Comparison of ENCODE assay signal across 1 cellular context in genomic region chr20:33415948-33416347, GRCh38.
TF ChIP-seq lines count a peak whose summit lies in the region.

No MANE protein-coding gene starts in this region.

TF ChIP-seq in GM12878, 131 proteins besides CTCF, POLR2A, EP300 and RAD21 (continued from another document):
- TF ChIP-seq, protein P1, sequence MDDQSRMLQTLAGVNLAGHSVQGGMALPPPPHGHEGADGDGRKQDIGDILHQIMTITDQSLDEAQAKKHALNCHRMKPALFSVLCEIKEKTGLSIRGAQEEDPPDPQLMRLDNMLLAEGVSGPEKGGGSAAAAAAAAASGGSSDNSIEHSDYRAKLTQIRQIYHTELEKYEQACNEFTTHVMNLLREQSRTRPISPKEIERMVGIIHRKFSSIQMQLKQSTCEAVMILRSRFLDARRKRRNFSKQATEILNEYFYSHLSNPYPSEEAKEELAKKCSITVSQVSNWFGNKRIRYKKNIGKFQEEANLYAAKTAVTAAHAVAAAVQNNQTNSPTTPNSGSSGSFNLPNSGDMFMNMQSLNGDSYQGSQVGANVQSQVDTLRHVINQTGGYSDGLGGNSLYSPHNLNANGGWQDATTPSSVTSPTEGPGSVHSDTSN (IDR thresholded peaks at IDR 0.05; ENCODE audit: insufficient replicate concordance, low read depth, low read length) = no peak
- TF ChIP-seq IRF4 (IDR thresholded peaks at IDR 0.05; ENCODE audit: low read depth, low read length) (no peak), MLLT1 (IDR thresholded peaks at IDR 0.05) (no peak), ZSCAN29 (IDR thresholded peaks at IDR 0.05) (no peak), CHD4 (IDR thresholded peaks at IDR 0.05) (no peak)
- TF ChIP-seq, protein P2, sequence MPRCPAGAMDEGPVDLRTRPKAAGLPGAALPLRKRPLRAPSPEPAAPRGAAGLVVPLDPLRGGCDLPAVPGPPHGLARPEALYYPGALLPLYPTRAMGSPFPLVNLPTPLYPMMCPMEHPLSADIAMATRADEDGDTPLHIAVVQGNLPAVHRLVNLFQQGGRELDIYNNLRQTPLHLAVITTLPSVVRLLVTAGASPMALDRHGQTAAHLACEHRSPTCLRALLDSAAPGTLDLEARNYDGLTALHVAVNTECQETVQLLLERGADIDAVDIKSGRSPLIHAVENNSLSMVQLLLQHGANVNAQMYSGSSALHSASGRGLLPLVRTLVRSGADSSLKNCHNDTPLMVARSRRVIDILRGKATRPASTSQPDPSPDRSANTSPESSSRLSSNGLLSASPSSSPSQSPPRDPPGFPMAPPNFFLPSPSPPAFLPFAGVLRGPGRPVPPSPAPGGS (IDR thresholded peaks at IDR 0.05; ENCODE audit: borderline replicate concordance, insufficient read depth, low read depth, low read length, poor library complexity, severe bottlenecking) = no peak
- TF ChIP-seq, protein P3, sequence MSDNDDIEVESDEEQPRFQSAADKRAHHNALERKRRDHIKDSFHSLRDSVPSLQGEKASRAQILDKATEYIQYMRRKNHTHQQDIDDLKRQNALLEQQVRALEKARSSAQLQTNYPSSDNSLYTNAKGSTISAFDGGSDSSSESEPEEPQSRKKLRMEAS (IDR thresholded peaks at IDR 0.05; ENCODE audit: low read depth, low read length) = no peak
TF ChIP-seq in GM12878: peak in this region for 0.
